In the genomic region with DNA sequence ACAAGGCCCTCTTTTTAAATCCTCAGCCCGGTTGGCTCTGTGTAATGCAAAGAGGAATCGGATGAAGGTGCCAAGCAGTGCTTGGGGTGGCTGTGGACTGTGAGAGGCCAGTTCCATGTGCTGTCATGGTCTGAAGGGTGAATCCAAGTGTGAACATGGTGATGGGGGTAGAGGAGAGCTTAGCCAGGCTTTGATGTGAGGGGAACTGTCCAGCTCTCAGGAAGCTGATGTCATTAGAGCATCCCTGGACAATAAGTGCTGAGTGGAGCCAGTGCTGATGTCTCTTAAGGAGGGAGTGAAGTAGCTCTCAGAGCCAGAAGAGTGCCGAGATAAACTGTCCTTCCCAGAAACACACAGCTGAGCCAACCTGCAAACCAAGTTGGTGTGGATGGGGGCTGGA, we compare ENCODE assay signal across 16 cellular contexts. TPM values are rescaled to one million over a fixed set of nuclear protein-coding genes. Genes with fewer than 3 reads are reported as not detected.
DNase-seq lines count a peak whose midpoint lies in the region; FAIRE-seq and TF ChIP-seq lines count a peak whose summit lies in the region.
"Had no signal": no experiment of that assay in that cellular context is flagged by ENCODE, and none has a peak within 500 bp of the region (broad histone marks: within the 10 kb centered on the region; RNA-seq: fewer than 3 reads in every experiment).

No MANE protein-coding gene starts in this region.

- no peak overlapping the region for H4K91ac ChIP-seq in H1 (replicated peaks; ENCODE audit: insufficient read length, low read length)

- H3K56ac ChIP-seq in H1 (replicated peaks; ENCODE audit: insufficient read length, low read depth, low read length): no peak overlapping the region

- no peak overlapping the region for H2BK5ac ChIP-seq in H1 (ENCODE audit: low read depth, low read length)

- intact Hi-C loops in mammary epithelial cell (cut with micrococcal nuclease): no loop called here

- no peak for TF ChIP-seq EP300 in H1 (IDR thresholded peaks at IDR 0.05; ENCODE audit: borderline replicate concordance in 1 of 2, low read depth in 2 of 2, low read length in 2 of 2)

- TF ChIP-seq RAD21 in H1 (IDR thresholded peaks at IDR 0.05 in 1 of 2, conservative IDR thresholded peaks at IDR 0.05 in 1 of 2; ENCODE audit: low read depth in 2 of 2, low read length in 2 of 2): no peak

- H3K27ac ChIP-seq in H1 (ENCODE audit: low read depth, low read length): no peak overlapping the region
- H3K27ac ChIP-seq in caudate nucleus (ENCODE audit: low read depth, low read length): no peak overlapping the region
- no peak overlapping the region for H3K27ac ChIP-seq in mammary epithelial cell (ENCODE audit: insufficient read depth, low read depth, low read length)
- H3K27ac ChIP-seq: adrenal gland had no signal

- no peak overlapping the region for H3K9ac ChIP-seq in H1 (replicated peaks in 1 of 4; ENCODE audit: extremely low read depth in 1 of 4, low read depth in 3 of 4, low read length in 3 of 4)
- no peak overlapping the region for H3K9ac ChIP-seq in mammary epithelial cell (ENCODE audit: insufficient read depth, low read length)

- no peak overlapping the region for H2BK20ac ChIP-seq in H1 (ENCODE audit: low read length)

- no peak overlapping the region for H2BK12ac ChIP-seq in H1 (ENCODE audit: low read depth, low read length)

- H2AK5ac ChIP-seq in H1 (ENCODE audit: low read depth, low read length): 0 out of 2 replicates have a peak overlapping the region, but pooled peaks have one; percentile 6

- no peaks in the 10 kb centered on the region for H3K23me2 ChIP-seq in H1 (ENCODE audit: low read depth, low read length)

- no peak for FAIRE-seq in H1 (lab: Jason Lieb, UNC)
- FAIRE-seq: colon, RCC 7860 had no signal

- no peak overlapping the region for H3K14ac ChIP-seq in H1 (ENCODE audit: insufficient read length)

- TF ChIP-seq POLR2A in H1 (IDR thresholded peaks at IDR 0.05; ENCODE audit: control extremely low read depth in 1 of 2, low read depth in 2 of 2, low read length in 2 of 2): no peak

- H2BK15ac ChIP-seq in H1 (ENCODE audit: low read length): peak overlapping the region; percentile 6; the same call in 1 of the 2 replicates

- H3K79me1 ChIP-seq in H1 (ENCODE audit: low read depth, low read length): no peaks in the 10 kb centered on the region

- H3K18ac ChIP-seq in H1 (ENCODE audit: extremely low read depth, low read length): no peak overlapping the region

- H3K9me3 ChIP-seq in H1 (ENCODE audit: insufficient read depth in 2 of 2, low read depth in 1 of 2, low read length in 1 of 2) (no peaks in the 10 kb centered on the region), mammary epithelial cell (replicated peaks; ENCODE audit: insufficient read depth, low read length) (no peaks in the 10 kb centered on the region)
- H3K9me3 ChIP-seq: adrenal gland had no signal

- H3K4me3 ChIP-seq in H1 (ENCODE audit: extremely low read depth in 1 of 4, insufficient read depth in 2 of 4, low read depth in 3 of 4, low read length in 4 of 4) (no peak overlapping the region), mammary epithelial cell (replicated peaks in 1 of 3; ENCODE audit: insufficient read depth in 1 of 3, low read depth in 2 of 3, low read length in 3 of 3) (no peak overlapping the region)
- H3K4me3 ChIP-seq: adrenal gland, smooth muscle cell had no signal

- H4K8ac ChIP-seq in H1 (ENCODE audit: extremely low read depth, insufficient read depth, low read length): no peak overlapping the region

- H4K20me1 ChIP-seq in H1 (replicated peaks in 1 of 2; ENCODE audit: control insufficient read depth in 1 of 2, insufficient read depth in 2 of 2, low read length in 2 of 2) (no peaks in the 10 kb centered on the region), mammary epithelial cell (ENCODE audit: insufficient read depth, low read length) (no peaks in the 10 kb centered on the region)

- H3K4me1 ChIP-seq in H1 (replicated peaks in 1 of 4; ENCODE audit: control insufficient read depth in 3 of 4, insufficient read depth in 4 of 4, low read length in 3 of 4) (peaks cover 1 to 18% (median 6%) of the 10 kb centered on the region in 4 experiments; a peak in 5 of 7 replicates), mammary epithelial cell (ENCODE audit: insufficient read depth, low read length) (no peaks in the 10 kb centered on the region)
- H3K4me1 ChIP-seq: adrenal gland had no signal

- CTCF ChIA-PET in H1 (lab: Charles Lee; ENCODE audit: partially characterized antibody): interaction anchor here (1.5 to 2.2 kb wide), 10 partner anchors 9 to 366 kb away, joined by 3 to 10 read pairs (median 8); no protein-coding TSS in a partner anchor
- CTCF ChIA-PET in mammary epithelial cell (lab: Charles Lee; ENCODE audit: low non-redundant PET): no interaction called here

- 92% methylated on average over 3 of the region's 3 CpGs; no CpG with 5 or more reads in 1 of the 2 experiments for WGBS in H1 (ENCODE audit: extremely low coverage in 1 of 2, insufficient coverage in 1 of 2, insufficient read length in 1 of 2, insufficient replicate concordance in 2 of 2, low coverage in 1 of 2, low lambda C conversion rate in 2 of 2, missing lambda C conversion rate in 1 of 2), 2 experiments
- 98% methylated on average over 3 of the region's 3 CpGs for WGBS in mammary epithelial cell (ENCODE audit: low coverage, missing lambda C conversion rate)

- H3K27me3 ChIP-seq in H1 (replicated peaks in 1 of 4; ENCODE audit: control insufficient read depth in 3 of 4, extremely low read depth in 1 of 4, insufficient read depth in 3 of 4, low read length in 3 of 4) (no peaks in the 10 kb centered on the region), mammary epithelial cell (ENCODE audit: insufficient read depth, low read length) (no peaks in the 10 kb centered on the region)
- H3K27me3 ChIP-seq: adrenal gland had no signal

- no peaks in the 10 kb centered on the region for H3K79me2 ChIP-seq in H1 (ENCODE audit: control insufficient read depth in 1 of 2, insufficient read depth in 2 of 2, low read length in 2 of 2)
- no peaks in the 10 kb centered on the region for H3K79me2 ChIP-seq in mammary epithelial cell (ENCODE audit: insufficient read depth, low read length)

- no peak overlapping the region for H3K4ac ChIP-seq in H1 (replicated peaks; ENCODE audit: insufficient read length, low read depth, low read length)

- no TSS peak for BruUV-seq in mammary epithelial cell (replicated peaks; lab: Mats Ljungman, UMichigan)

- H3K36me3 ChIP-seq in H1 (ENCODE audit: control insufficient read depth in 2 of 4, insufficient read depth in 4 of 4, low read length in 3 of 4): peaks cover 0 to 3% (median 0%) of the 10 kb centered on the region in 4 experiments; a peak in 1 of 8 replicates
- no peaks in the 10 kb centered on the region for H3K36me3 ChIP-seq in mammary epithelial cell (ENCODE audit: insufficient read depth, low read length)
- H3K36me3 ChIP-seq: adrenal gland had no signal

- in situ Hi-C loops in G401 (cut with HindIII; ENCODE audit: low sequenced_read_pairs) (no loop called here), mammary epithelial cell (cut with MboI; ENCODE audit: low sequenced_read_pairs in 2 of 2) (no loop called here)

- POLR2A ChIA-PET in H1 (lab: Charles Lee; ENCODE audit: partially characterized antibody): interaction anchor here (1.0 kb wide), 2 partner anchors 10 to 17 kb away, joined by 3 read pairs; no protein-coding TSS in a partner anchor

- DNase-seq in G401 (ENCODE audit: low spot score) (peak; percentile 43), NCI-H226 (peak; percentile 13), H1 (ENCODE audit: low read depth in 1 of 2, low spot score in 2 of 2) (no peak), kidney tubule cell (ENCODE audit: low spot score) (peak; percentile 26), caudate nucleus (lab: John Stamatoyannopoulos, UW) (no peak), GOT3 (lab: John Stamatoyannopoulos, UW) (no peak), mammary epithelial cell (no peak), HK-2 (ENCODE audit: unreplicated experiment) (no peak)
- DNase-seq: activated CD8-positive, alpha-beta T cell treated with anti-CD3 and anti-CD28 coated beads for 36 hours; GF-D8; NCI-H2081 treated with DMSO at 0.1 percent for 48 hours; SW 1271 had no signal

- TF ChIP-seq CTCF in H1 (IDR thresholded peaks at IDR 0.05; ENCODE audit: control extremely low read depth in 1 of 3, insufficient read depth in 1 of 3, low read depth in 1 of 3, low read length in 3 of 3) (no peak), mammary epithelial cell (conservative IDR thresholded peaks at IDR 0.05 in 1 of 2, IDR thresholded peaks at IDR 0.05 in 1 of 2; ENCODE audit: extremely low read depth in 1 of 2, insufficient read depth in 1 of 2, low read depth in 1 of 2, low read length in 2 of 2) (no peak)

- dilution Hi-C loops in mammary epithelial cell (cut with HindIII; ENCODE audit: low sequenced_read_pairs): no loop called here

- no peak overlapping the region for H4K5ac ChIP-seq in H1 (ENCODE audit: insufficient read length, low read depth, low read length)

- H3K23ac ChIP-seq in H1 (ENCODE audit: insufficient read length): no peak overlapping the region

- H3K4me2 ChIP-seq in H1 (ENCODE audit: insufficient read depth in 1 of 2, low read depth in 2 of 2, low read length in 2 of 2) (no peak overlapping the region), mammary epithelial cell (ENCODE audit: insufficient read depth, low read depth, low read length) (no peak overlapping the region)
- H3K4me2 ChIP-seq: smooth muscle cell had no signal

- H2BK120ac ChIP-seq in H1 (replicated peaks; ENCODE audit: low read depth, low read length): no peak overlapping the region

- H2AFZ ChIP-seq in H1 (ENCODE audit: low read length) (no peak overlapping the region), mammary epithelial cell (ENCODE audit: low read depth, low read length) (no peak overlapping the region)

TF ChIP-seq in H1, 55 proteins besides CTCF, POLR2A, EP300 and RAD21 (continues in another document):
- no peak for TF ChIP-seq MAX (IDR thresholded peaks at IDR 0.05)
- no peak for TF ChIP-seq TAF7 (optimal IDR thresholded peaks at IDR 0.05; ENCODE audit: borderline replicate concordance, low read depth, low read length)
- TF ChIP-seq EZH2 (IDR thresholded peaks at IDR 0.05; ENCODE audit: low read depth, low read length, severe bottlenecking): no peak

RNA-seq across cellular contexts. Expression of gene NAV2, which starts 53.6 kb away (rescaled TPM):
- 2.5 and 4.2 TPM in 2 replicates for total RNA-seq in G401 (2014; rRNA removed; shearing (Covaris generic))
- 66.9 and 73.6 TPM in 2 replicates for total RNA-seq in H1 (2021; fragmentation: NEBNext Ultra II Directional; extraction: Animal tissue kit (Norgen Biotek cat#: 25700))
- polyA plus RNA-seq in H1 (2011; rRNA removed) (35.2 and 35.6 TPM in 2 replicates), mammary epithelial cell (11.0 TPM)
- polyA plus RNA-seq in H1 (2011; cell fraction: cytosol; rRNA removed): 21.6 TPM
- 81.7 TPM for polyA plus RNA-seq in H1 (2011; cell fraction: nucleus; rRNA removed)
- 40.1 to 57.0 TPM (median 50.4 TPM) in 4 replicates for polyA plus RNA-seq in H1 (2012, experiment 1 of 2)
- 6.8 TPM for polyA plus RNA-seq in H1 (2012, experiment 2 of 2)
- 20.8 TPM for polyA plus RNA-seq in H1 (2013, experiment 1 of 2)
- 18.0 TPM for polyA plus RNA-seq in H1 (2013, experiment 2 of 2)
- 96.9 and 105 TPM in 2 replicates for polyA minus RNA-seq in H1 (2011; rRNA and poly(A)+ RNA removed)
- polyA minus RNA-seq in H1 (2011; cell fraction: cytosol; rRNA and poly(A)+ RNA removed): 61.2 TPM
- 145 TPM for polyA minus RNA-seq in H1 (2011; cell fraction: nucleus; rRNA and poly(A)+ RNA removed)
- total RNA-seq in mammary epithelial cell: 10 to 100 TPM; 38.4 to 46.2 TPM
- 44.8 TPM for polyA minus RNA-seq in mammary epithelial cell

Comparison
In these comparisons a context has a peak if more than half of its experiments do, and no peak if none do; other contexts are left out.
1. DNase-seq: peak in G401 (single experiment), NCI-H226 (single experiment) and kidney tubule cell (single experiment); none in H1 (0 of 2), caudate nucleus (0 of 61), GOT3 (single experiment), mammary epithelial cell (single experiment) and HK-2 (single experiment).